ENCODE assay signal across 12 cellular contexts in the genomic region with DNA sequence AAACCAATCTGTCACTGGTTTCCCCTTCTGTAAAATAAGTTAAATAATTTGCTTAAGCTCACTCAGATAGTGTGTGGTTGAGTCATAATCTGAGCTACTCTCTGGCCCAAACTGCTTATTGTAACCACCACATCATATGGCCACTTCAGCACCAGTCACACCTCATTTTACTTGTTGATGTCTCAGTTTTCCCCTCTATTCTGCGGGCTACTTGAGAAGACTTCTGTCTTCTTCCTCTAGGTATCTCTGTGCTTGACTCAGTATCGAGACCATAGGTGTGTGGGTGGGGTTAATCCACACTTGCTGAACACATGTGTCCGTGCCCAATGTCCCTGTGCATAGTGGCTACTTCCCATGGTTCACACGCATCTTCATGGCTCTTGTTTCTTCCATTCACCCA. TPM values are rescaled to one million over a fixed set of nuclear protein-coding genes. Genes with fewer than 3 reads are reported as not detected.
DNase-seq lines count a peak whose midpoint lies in the region; ATAC-seq and TF ChIP-seq lines count a peak whose summit lies in the region.
"Had no signal": no experiment of that assay in that cellular context is flagged by ENCODE, and none has a peak within 500 bp of the region (broad histone marks: within the 10 kb centered on the region; RNA-seq: fewer than 3 reads in every experiment).

No MANE protein-coding gene starts in this region.

- no peaks in the 10 kb centered on the region for H4K20me1 ChIP-seq in mammary epithelial cell (ENCODE audit: insufficient read depth, low read length)

- BruUV-seq in mammary epithelial cell (replicated peaks; lab: Mats Ljungman, UMichigan) = no TSS peak
- BruUV-seq in MCF 10A (replicated peaks; lab: Mats Ljungman, UMichigan) = no TSS peak

- H3K4me3 Mint-ChIP-seq in MCF 10A (ENCODE audit: unreplicated experiment) = no peak overlapping the region
- H3K4me3 Mint-ChIP-seq: dendritic cell treated with granulocyte-macrophage colony-stimulating factor and Interleukin-4, amounts not matched to agents 40 ng/mL and 50 ng/mL, for 4 days had no signal

- H3K4me1 ChIP-seq in mammary epithelial cell (ENCODE audit: insufficient read depth, low read length) = peaks cover 14% of the 10 kb centered on the region
- no peaks in the 10 kb centered on the region for H3K4me1 ChIP-seq in HAP-1

- H3K36me3 ChIP-seq in mammary epithelial cell (ENCODE audit: insufficient read depth, low read length) = no peaks in the 10 kb centered on the region
- no peaks in the 10 kb centered on the region for H3K36me3 ChIP-seq in HAP-1 (replicated peaks)
- H3K36me3 ChIP-seq: heart left ventricle had no signal

- no peak overlapping the region for H3K9ac ChIP-seq in mammary epithelial cell (ENCODE audit: insufficient read depth, low read length)

- no peaks in the 10 kb centered on the region for H3K36me3 Mint-ChIP-seq in MCF 10A (ENCODE audit: insufficient read depth, unreplicated experiment)

- H3K9me3 ChIP-seq in mammary epithelial cell (replicated peaks; ENCODE audit: insufficient read depth, low read length) = no peaks in the 10 kb centered on the region
- H3K9me3 ChIP-seq in HAP-1 = no peaks in the 10 kb centered on the region
- H3K9me3 ChIP-seq: heart left ventricle had no signal

- H3K4me1 Mint-ChIP-seq in MCF 10A (ENCODE audit: insufficient read depth, unreplicated experiment) = peaks cover 10% of the 10 kb centered on the region

- ATAC-seq in GM21528 (IDR thresholded peaks at IDR 0.05; ENCODE audit: low FRiP score, unreplicated experiment) (peak; percentile 66), HG03135 (IDR thresholded peaks at IDR 0.05; ENCODE audit: unreplicated experiment) (peak; percentile 78)
- peak; percentile 75 for ATAC-seq in stimulated activated naive CD8-positive, alpha-beta T cell treated with anti-CD3 and anti-CD28 coated beads, Interleukin-15, Interleukin-2, amounts not matched to agents 100 U/mL and 50 U/mL, for 24 hours

- peaks cover 57% of the 10 kb centered on the region for H3K27me3 Mint-ChIP-seq in MCF 10A (ENCODE audit: insufficient read depth, unreplicated experiment)

- H3K27me3 ChIP-seq in mammary epithelial cell (ENCODE audit: insufficient read depth, low read length) (no peaks in the 10 kb centered on the region), HAP-1 (ENCODE audit: low read depth) (no peaks in the 10 kb centered on the region)

- peaks cover 7% of the 10 kb centered on the region for H3K9me3 Mint-ChIP-seq in MCF 10A (ENCODE audit: unreplicated experiment)

- in situ Hi-C loops in mammary epithelial cell (cut with MboI; ENCODE audit: low sequenced_read_pairs in 2 of 2) = no loop called here
- in situ Hi-C loops in HAP-1 (cut with MboI; ENCODE audit: low sequenced_read_pairs) = no loop called here

- no peak overlapping the region for H3K4me2 ChIP-seq in mammary epithelial cell (ENCODE audit: insufficient read depth, low read depth, low read length)
- H3K4me2 ChIP-seq: smooth muscle cell had no signal

- intact Hi-C loops in mammary epithelial cell (cut with micrococcal nuclease) = no loop called here
- intact Hi-C loops in MCF 10A (cut with micrococcal nuclease) = no loop called here

- POLR2A ChIA-PET in MCF 10A (lab: Yijun Ruan, JAX) = interaction anchor here (1.0 kb wide), 1 partner anchor 8 kb away, joined by 3 read pairs; no protein-coding TSS in a partner anchor

- H3K79me2 ChIP-seq in mammary epithelial cell (ENCODE audit: insufficient read depth, low read length) = no peaks in the 10 kb centered on the region

- dilution Hi-C loops in mammary epithelial cell (cut with HindIII; ENCODE audit: low sequenced_read_pairs) = no loop called here

- 100% methylated on average over 3 of the region's 4 CpGs for WGBS in mammary epithelial cell (ENCODE audit: low coverage, missing lambda C conversion rate)

- DNase-seq in mammary epithelial cell (peak; percentile 21), MCF 10A (ENCODE audit: unreplicated experiment) (no peak), HAP-1 (ENCODE audit: low spot score in 2 of 2) (no peak), DMS153 treated with DMSO at 0.1 percent for 48 hours (lab: John Stamatoyannopoulos, UW; ENCODE audit: unreplicated experiment) (no peak), superior temporal gyrus (ENCODE audit: extremely low spot score) (no peak)
- DNase-seq in stimulated activated naive CD8-positive, alpha-beta T cell treated with anti-CD3 and anti-CD28 coated beads, Interleukin-15, Interleukin-2, amounts not matched to agents 100 U/mL and 50 U/mL, for 24 hours = peak; percentile 34
- DNase-seq: heart left ventricle, NCI-H345 had no signal

- no peak for TF ChIP-seq CTCF in mammary epithelial cell (conservative IDR thresholded peaks at IDR 0.05 in 1 of 2, IDR thresholded peaks at IDR 0.05 in 1 of 2; ENCODE audit: extremely low read depth in 1 of 2, insufficient read depth in 1 of 2, low read depth in 1 of 2, low read length in 2 of 2)
- no peak for TF ChIP-seq CTCF in MCF 10A (IDR thresholded peaks at IDR 0.05; ENCODE audit: unreplicated experiment)

- H3K27ac ChIP-seq in mammary epithelial cell (ENCODE audit: insufficient read depth, low read depth, low read length) = no peak overlapping the region
- H3K27ac ChIP-seq: heart left ventricle had no signal

- H3K4me3 ChIP-seq in mammary epithelial cell (replicated peaks in 1 of 3; ENCODE audit: insufficient read depth in 1 of 3, low read depth in 2 of 3, low read length in 3 of 3) (no peak overlapping the region), HAP-1 (no peak overlapping the region)
- H3K4me3 ChIP-seq: heart left ventricle, smooth muscle cell had no signal

- no peak overlapping the region for H3K27ac Mint-ChIP-seq in MCF 10A (ENCODE audit: low read depth, unreplicated experiment)
- H3K27ac Mint-ChIP-seq: dendritic cell treated with granulocyte-macrophage colony-stimulating factor and Interleukin-4, amounts not matched to agents 40 ng/mL and 50 ng/mL, for 4 days had no signal

- H2AFZ ChIP-seq in mammary epithelial cell (ENCODE audit: low read depth, low read length) = no peak overlapping the region

- CTCF ChIA-PET in mammary epithelial cell (lab: Charles Lee; ENCODE audit: low non-redundant PET) (no interaction called here), MCF 10A (lab: Yijun Ruan, JAX) (interaction anchor here (0.7 to 1.9 kb wide), 4 partner anchors 29 to 258 kb away, joined by 3 to 7 read pairs (median 4); no protein-coding TSS in a partner anchor)

RNA-seq across cellular contexts. Expression of gene CRYGS, which starts 32.9 kb away (rescaled TPM):
- total RNA-seq in mammary epithelial cell = 1 to 10 TPM; 1.5 to 3.6 TPM
- polyA plus RNA-seq in mammary epithelial cell = 1.1 TPM
- not detected for polyA minus RNA-seq in mammary epithelial cell
- 3.2 and 4.0 TPM in 2 replicates for total RNA-seq in MCF 10A (2022)

RNA-seq across cellular contexts. Expression of gene TBCCD1, which starts 55.9 kb away (rescaled TPM):
- total RNA-seq in mammary epithelial cell = 10 to 100 TPM; 11.5 to 23.7 TPM
- polyA plus RNA-seq in mammary epithelial cell = 12.9 TPM
- polyA minus RNA-seq in mammary epithelial cell = 8.3 TPM
- total RNA-seq in MCF 10A (2022) = 10.0 and 11.1 TPM in 2 replicates

RNA-seq across cellular contexts. Expression of gene DNAJB11, which starts 59.3 kb away (rescaled TPM):
- total RNA-seq in mammary epithelial cell = 10 to 100 TPM; 27.0 to 70.8 TPM
- 33.2 TPM for polyA plus RNA-seq in mammary epithelial cell
- 12.8 TPM for polyA minus RNA-seq in mammary epithelial cell
- 116 and 166 TPM in 2 replicates for total RNA-seq in MCF 10A (2022)

Comparison
In these comparisons a context has a peak if more than half of its experiments do, and no peak if none do; other contexts are left out.
1. DNase-seq: peak in mammary epithelial cell (single experiment) and stimulated activated naive CD8-positive, alpha-beta T cell treated with anti-CD3 and anti-CD28 coated beads, Interleukin-15, Interleukin-2, amounts not matched to agents 100 U/mL and 50 U/mL, for 24 hours (single experiment); none in MCF 10A (single experiment), HAP-1 (0 of 2), DMS153 treated with DMSO at 0.1 percent for 48 hours (single experiment) and superior temporal gyrus (single experiment).
2. Peak in every context shown above with its lines, with median percentiles within 50 percentile points of each other: ATAC-seq.